Comparison of ENCODE assay signal across 8 cellular contexts in genomic region chr20:49711331-49711987, GRCh38. TPM values are rescaled to one million over a fixed set of nuclear protein-coding genes. Genes with fewer than 3 reads are reported as not detected.
DNase-seq lines count a peak whose midpoint lies in the region; ATAC-seq and TF ChIP-seq lines count a peak whose summit lies in the region.

No MANE protein-coding gene starts in this region.

- H3K4me2 ChIP-seq in DND-41 (ENCODE audit: insufficient read depth, low read length) (peak overlapping the region; percentile 84), OCI-LY1 (ENCODE audit: low read length) (peak overlapping the region; percentile 73)

- no peaks in the 10 kb centered on the region; the same call in 1 of the 2 replicates for H3F3A ChIP-seq in OCI-LY1 (ENCODE audit: insufficient read depth, low read length)

- TF ChIP-seq CTCF in DND-41 (IDR thresholded peaks at IDR 0.05; ENCODE audit: borderline replicate concordance, extremely low read depth, low read length, poor library complexity, severe bottlenecking): no peak
- no peak for TF ChIP-seq CTCF in OCI-LY1 (IDR thresholded peaks at IDR 0.05; ENCODE audit: low read length)
- no peak for TF ChIP-seq CTCF in epithelial cell of esophagus (IDR thresholded peaks at IDR 0.05; ENCODE audit: insufficient read depth, low read depth, low read length, missing control alignments)
- no peak for TF ChIP-seq CTCF in prostate gland (IDR thresholded peaks at IDR 0.05)

- H3K4me1 ChIP-seq in DND-41 (ENCODE audit: insufficient read depth, low read length) (peaks cover 32% of the 10 kb centered on the region), OCI-LY1 (ENCODE audit: insufficient read depth, low read length, severe bottlenecking) (peaks cover 63% of the 10 kb centered on the region), prostate gland (replicated peaks) (peaks cover 4% of the 10 kb centered on the region)

- no peaks in the 10 kb centered on the region for H3K9me3 ChIP-seq in DND-41 (ENCODE audit: insufficient read depth, low read length, severe bottlenecking)
- no peaks in the 10 kb centered on the region for H3K9me3 ChIP-seq in OCI-LY1 (ENCODE audit: low read length)
- H3K9me3 ChIP-seq in prostate gland: no peaks in the 10 kb centered on the region

- 32% methylated on average over 3 of the region's 3 CpGs for WGBS in prostate gland

- ATAC-seq in DND-41 (ENCODE audit: insufficient read depth, low read depth): no peak
- no peak for ATAC-seq in HG03521 (IDR thresholded peaks at IDR 0.05; ENCODE audit: unreplicated experiment)
- ATAC-seq in GM21576 (IDR thresholded peaks at IDR 0.05; ENCODE audit: unreplicated experiment): no peak

- H3K79me2 ChIP-seq in DND-41 (ENCODE audit: insufficient read depth, low read length): peaks cover 72% of the 10 kb centered on the region
- peaks cover 68% of the 10 kb centered on the region for H3K79me2 ChIP-seq in OCI-LY1 (ENCODE audit: insufficient read depth, low read length)

- H4K20me1 ChIP-seq in DND-41 (ENCODE audit: insufficient read depth, low read length) (peaks cover 49% of the 10 kb centered on the region), OCI-LY1 (ENCODE audit: insufficient read depth, low read length) (no peaks in the 10 kb centered on the region)

- H3K9ac ChIP-seq in DND-41 (ENCODE audit: low read depth, low read length) (peak overlapping the region; percentile 87; the same call in 1 of the 2 replicates), OCI-LY1 (ENCODE audit: low read length) (peak overlapping the region; percentile 95; the same call in 1 of the 2 replicates)

- no peak overlapping the region for H3K27ac ChIP-seq in DND-41 (ENCODE audit: low read length)
- peak overlapping the region; percentile 87 for H3K27ac ChIP-seq in OCI-LY1 (ENCODE audit: low read depth, low read length, poor library complexity, severe bottlenecking)
- H3K27ac ChIP-seq in prostate gland: peak overlapping the region; percentile 85 to 87

- no peak overlapping the region for H2AFZ ChIP-seq in DND-41 (ENCODE audit: low read depth, low read length)
- no peak overlapping the region for H2AFZ ChIP-seq in OCI-LY1 (ENCODE audit: low read length)

- no peak for TF ChIP-seq POLR2A in prostate gland (IDR thresholded peaks at IDR 0.05)

- H3K27me3 ChIP-seq in DND-41 (ENCODE audit: insufficient read depth, low read length, poor library complexity) (no peaks in the 10 kb centered on the region), OCI-LY1 (ENCODE audit: insufficient read depth, low read length) (no peaks in the 10 kb centered on the region), prostate gland (replicated peaks; ENCODE audit: insufficient read depth) (no peaks in the 10 kb centered on the region)

- H3K9me2 ChIP-seq in OCI-LY1 (ENCODE audit: low read depth, low read length): no peaks in the 10 kb centered on the region

- H3K36me3 ChIP-seq in DND-41 (ENCODE audit: insufficient read depth, low read length) (no peaks in the 10 kb centered on the region), OCI-LY1 (ENCODE audit: insufficient read depth, low read length) (no peaks in the 10 kb centered on the region), prostate gland (no peaks in the 10 kb centered on the region)

- DNase-seq in DND-41: no peak
- no peak for DNase-seq in epithelial cell of esophagus (ENCODE audit: low read depth)
- DNase-seq in prostate gland (ENCODE audit: low spot score): no peak
- no peak for DNase-seq in H4 (ENCODE audit: low spot score)
- no peak for DNase-seq in AML-193 (lab: John Stamatoyannopoulos, UW)

- intact Hi-C loops in prostate gland (cut with DNase I): no loop called here

- H3K4me3 ChIP-seq in DND-41 (ENCODE audit: low read depth in 1 of 2, low read length in 2 of 2): peak overlapping the region in 1 of 2 experiments; percentile 77; a peak in 1 of 4 replicates
- peak overlapping the region; percentile 95 for H3K4me3 ChIP-seq in OCI-LY1 (ENCODE audit: low read depth, low read length, poor library complexity, severe bottlenecking)
- H3K4me3 ChIP-seq in epithelial cell of esophagus (ENCODE audit: low read length): peak overlapping the region; percentile 79
- no peak overlapping the region for H3K4me3 ChIP-seq in prostate gland

RNA-seq across cellular contexts. Expression of gene B4GALT5, which starts 2.2 kb away (rescaled TPM):
- total RNA-seq in prostate gland: 10 to 100 TPM; 17.8 to 53.7 TPM
- total RNA-seq in H4 (2014; rRNA removed; shearing (Covaris generic)): 13.3 and 15.4 TPM in 2 replicates

Comparison
In these comparisons a context has a peak if more than half of its experiments do, and no peak if none do; other contexts are left out.
1. H3K4me3 ChIP-seq: peak in OCI-LY1 (single experiment) and epithelial cell of esophagus (single experiment); none in prostate gland (0 of 2).